ENCODE assay signal across 7 cellular contexts in genomic region chrX:43949669-43950068, GRCh38. TPM values are rescaled to one million over a fixed set of nuclear protein-coding genes. Genes with fewer than 3 reads are reported as not detected.
A peak's percentile ranks its signal among the peaks of the same experiment; 100 is the strongest.
DNase-seq lines count a peak whose midpoint lies in the region; FAIRE-seq and TF ChIP-seq lines count a peak whose summit lies in the region.

No MANE protein-coding gene starts in this region.

- H3K4me1 ChIP-seq in NT2/D1 (ENCODE audit: insufficient read depth, insufficient read length) = no peaks in the 10 kb centered on the region
- H3K4me1 ChIP-seq in vagina = no peaks in the 10 kb centered on the region

- in situ Hi-C loops in GM13976 (cut with MboI; ENCODE audit: low sequenced_read_pairs, unreplicated experiment) = no loop called here
- in situ Hi-C loops in astrocyte of the cerebellum (cut with HindIII; ENCODE audit: low sequenced_read_pairs) = no loop called here

- H3K27ac ChIP-seq in vagina = no peak overlapping the region

- no peak overlapping the region for H3K4me3 ChIP-seq in NT2/D1 (ENCODE audit: insufficient read length, low read depth)
- no peak overlapping the region for H3K4me3 ChIP-seq in astrocyte of the cerebellum (ENCODE audit: low read depth, low read length)
- no peak overlapping the region for H3K4me3 ChIP-seq in vagina

- peak overlapping the region; percentile 8 for H3K9ac ChIP-seq in NT2/D1 (ENCODE audit: insufficient read length, low read depth)

- TF ChIP-seq POLR2A in vagina (IDR thresholded peaks at IDR 0.05) = no peak

- H3K27me3 ChIP-seq in NT2/D1 (ENCODE audit: insufficient read depth, insufficient read length) (peaks cover 4% of the 10 kb centered on the region), vagina (no peaks in the 10 kb centered on the region)

- no peaks in the 10 kb centered on the region for H3K9me3 ChIP-seq in NT2/D1 (ENCODE audit: insufficient read depth, low read length)
- H3K9me3 ChIP-seq in vagina = no peaks in the 10 kb centered on the region

- intact Hi-C loops in vagina (cut with DNase I) = no loop called here

- TF ChIP-seq CTCF in GM13976 (IDR thresholded peaks at IDR 0.05; ENCODE audit: borderline replicate concordance, control extremely low read depth, extremely low read depth, insufficient read depth, missing control alignments) = peak; percentile 9
- peak; percentile 39 for TF ChIP-seq CTCF in astrocyte of the cerebellum (IDR thresholded peaks at IDR 0.05; ENCODE audit: low read depth, low read length, missing control alignments)
- no peak for TF ChIP-seq CTCF in vagina (IDR thresholded peaks at IDR 0.05)

- no peaks in the 10 kb centered on the region for H3K36me3 ChIP-seq in NT2/D1 (ENCODE audit: insufficient read depth, insufficient read length, low read length)
- H3K36me3 ChIP-seq in vagina = no peaks in the 10 kb centered on the region

- FAIRE-seq in GM19239 (lab: Jason Lieb, UNC) = no peak

- DNase-seq in GM13976 (ENCODE audit: low spot score) (no peak), NT2/D1 (ENCODE audit: low read depth, low spot score) (peak; percentile 50), astrocyte of the cerebellum (ENCODE audit: low read depth) (no peak), left kidney (ENCODE audit: low read depth, low spot score) (peak; percentile 67), GM19239 (ENCODE audit: insufficient read length, low spot score) (no peak), vagina (ENCODE audit: extremely low spot score in 2 of 2) (no peak)
- DNase-seq in stimulated activated CD8-positive, alpha-beta memory T cell treated with anti-CD3 and anti-CD28 coated beads, Interleukin-4, amount 100 ng/mL, for 48 hours = peak; percentile 40

RNA-seq across cellular contexts. Expression of gene NDP, which starts 23.5 kb away (rescaled TPM):
- 3.7 TPM for total RNA-seq in vagina

Comparison
In these comparisons a context has a peak if more than half of its experiments do, and no peak if none do; other contexts are left out.
1. DNase-seq: peak in NT2/D1 (single experiment), left kidney (single experiment) and stimulated activated CD8-positive, alpha-beta memory T cell treated with anti-CD3 and anti-CD28 coated beads, Interleukin-4, amount 100 ng/mL, for 48 hours (single experiment); none in GM13976 (single experiment), astrocyte of the cerebellum (single experiment), GM19239 (single experiment) and vagina (0 of 2).
2. CTCF ChIP-seq: peak in GM13976 (single experiment) and astrocyte of the cerebellum (single experiment); none in vagina (0 of 3).